In genomic region chr10:98030991-98031431, GRCh38 we compare ENCODE assay signal across 11 cellular contexts. TPM values are rescaled to one million over a fixed set of nuclear protein-coding genes. Genes with fewer than 3 reads are reported as not detected.
DNase-seq lines count a peak whose midpoint lies in the region; FAIRE-seq and TF ChIP-seq lines count a peak whose summit lies in the region.
"Had no signal": no experiment of that assay in that cellular context is flagged by ENCODE, and none has a peak within 500 bp of the region (broad histone marks: within the 10 kb centered on the region; RNA-seq: fewer than 3 reads in every experiment).

No MANE protein-coding gene starts in this region.

- in situ Hi-C loops in G401 (cut with HindIII; ENCODE audit: low sequenced_read_pairs), result no loop called here

- H3K4me2 ChIP-seq in astrocyte (ENCODE audit: low read length), result peak overlapping the region; percentile 59

- no peak overlapping the region for H3K4me3 Mint-ChIP-seq in astrocyte (ENCODE audit: unreplicated experiment)
- H3K4me3 Mint-ChIP-seq in CD14-positive monocyte, result no peak overlapping the region

- H3K27me3 Mint-ChIP-seq in astrocyte (ENCODE audit: low read depth, unreplicated experiment), result peaks cover 75% of the 10 kb centered on the region
- H3K27me3 Mint-ChIP-seq in CD14-positive monocyte (ENCODE audit: low read depth in 3 of 3), result peaks cover 66 to 85% (median 84%) of the 10 kb centered on the region in 3 donors

- no peak overlapping the region for H3K27ac ChIP-seq in astrocyte (ENCODE audit: low read depth, low read length)
- no peak overlapping the region for H3K27ac ChIP-seq in iPS DF 6.9 (ENCODE audit: low read length)

- no peaks in the 10 kb centered on the region for H3K79me2 ChIP-seq in astrocyte (ENCODE audit: insufficient read depth, low read length)

- H3K9me3 Mint-ChIP-seq in astrocyte (ENCODE audit: unreplicated experiment) (peaks cover 6% of the 10 kb centered on the region), CD14-positive monocyte (peaks cover 0 to 11% (median under 1%) of the 10 kb centered on the region in 7 donors)

- H3K36me3 Mint-ChIP-seq in astrocyte (ENCODE audit: low read depth, unreplicated experiment) (peaks cover 5% of the 10 kb centered on the region), CD14-positive monocyte (peaks cover 0 to 5% of the 10 kb centered on the region in 2 donors)

- H3K27ac Mint-ChIP-seq in astrocyte (ENCODE audit: unreplicated experiment) (no peak overlapping the region), CD14-positive monocyte (no peak overlapping the region)

- intact Hi-C loops in CD14-positive monocyte (cut with micrococcal nuclease), result no loop called here

- no peaks in the 10 kb centered on the region for H3K36me3 ChIP-seq in astrocyte (ENCODE audit: insufficient read depth, low read length)
- H3K36me3 ChIP-seq in iPS DF 6.9 (ENCODE audit: control insufficient read depth, insufficient read depth, low read length), result no peaks in the 10 kb centered on the region

- H3K4me1 ChIP-seq in astrocyte (ENCODE audit: insufficient read depth, low read length), result no peaks in the 10 kb centered on the region
- H3K4me1 ChIP-seq in iPS DF 6.9 (ENCODE audit: control insufficient read depth, insufficient read depth, low read length), result peaks cover 3% of the 10 kb centered on the region

- DNase-seq in G401 (ENCODE audit: low spot score), result peak; percentile 31
- DNase-seq in astrocyte (ENCODE audit: low read depth), result no peak
- no peak for DNase-seq in iPS DF 6.9 (ENCODE audit: low read depth, low spot score)
- DNase-seq in retinal pigment epithelial cell (ENCODE audit: low read depth), result no peak
- no peak for DNase-seq in activated naive CD4-positive, alpha-beta T cell (lab: John Stamatoyannopoulos, UW)
- DNase-seq in GM19238 (ENCODE audit: insufficient read length, low spot score), result no peak
- DNase-seq in CD14-positive monocyte (ENCODE audit: low spot score), result no peak
- no peak for DNase-seq in stimulated activated CD4-positive, alpha-beta T cell treated with anti-CD3 and anti-CD28 coated beads, Interleukin-4, amount 100 ng/mL, for 4 hours
- DNase-seq: activated effector memory CD4-positive, alpha-beta T cell treated with Interleukin-2 at 50 U/mL for 16 hours had no signal

- H3K27me3 ChIP-seq in astrocyte (ENCODE audit: insufficient read depth, low read length) (peaks cover 52% of the 10 kb centered on the region), iPS DF 6.9 (ENCODE audit: control insufficient read depth, insufficient read depth, low read length) (peaks cover 57% of the 10 kb centered on the region)

- H3K4me1 Mint-ChIP-seq in astrocyte (ENCODE audit: low read depth, unreplicated experiment), result peaks cover 18% of the 10 kb centered on the region
- H3K4me1 Mint-ChIP-seq in CD14-positive monocyte, result no peaks in the 10 kb centered on the region

- peak overlapping the region; percentile 18 for H2AFZ ChIP-seq in astrocyte (ENCODE audit: low read depth, low read length)

- peaks cover 3% of the 10 kb centered on the region for H3K9me3 ChIP-seq in astrocyte (ENCODE audit: insufficient read depth, low read depth, low read length)
- H3K9me3 ChIP-seq in iPS DF 6.9 (ENCODE audit: control insufficient read depth, insufficient read depth, low read length), result no peaks in the 10 kb centered on the region

- H3K4me3 ChIP-seq in astrocyte (ENCODE audit: insufficient read depth, low read depth, low read length), result no peak overlapping the region
- H3K4me3 ChIP-seq in iPS DF 6.9 (ENCODE audit: low read length), result peak overlapping the region; percentile 58
- H3K4me3 ChIP-seq in retinal pigment epithelial cell (ENCODE audit: low read length), result peak overlapping the region; percentile 10

- WGBS in iPS DF 6.9 (ENCODE audit: insufficient coverage, insufficient read length), result no CpG with 5 or more reads among the region's 49 CpGs

- no peak for FAIRE-seq in astrocyte (lab: Jason Lieb, UNC)
- FAIRE-seq: endometrium, RCC 7860 had no signal

- no peaks in the 10 kb centered on the region for H4K20me1 ChIP-seq in astrocyte (ENCODE audit: insufficient read depth, low read length)

- TF ChIP-seq CTCF in astrocyte (IDR thresholded peaks at IDR 0.05; ENCODE audit: insufficient read depth, low read depth, low read length), result no peak
- no peak for TF ChIP-seq CTCF in retinal pigment epithelial cell (conservative IDR thresholded peaks at IDR 0.05; ENCODE audit: low read depth, low read length)
- TF ChIP-seq CTCF in CD14-positive monocyte (IDR thresholded peaks at IDR 0.05), result no peak

- H3K9ac ChIP-seq in astrocyte (ENCODE audit: low read length), result no peak overlapping the region

RNA-seq across cellular contexts. Expression of gene CRTAC1, which starts 0.6 kb away (rescaled TPM):
- 0.10 TPM in 1 of 2 replicates, not detected in the other for total RNA-seq in G401 (2014; rRNA removed; shearing (Covaris generic))
- 0.66 and 2.6 TPM in 2 replicates for total RNA-seq in astrocyte
- polyA plus RNA-seq in CD14-positive monocyte, result not detected
